8 cellular contexts compared by ENCODE assay signal in genomic region chr7:44431091-44431608, GRCh38. TPM values are rescaled to one million over a fixed set of nuclear protein-coding genes. Genes with fewer than 3 reads are reported as not detected.
DNase-seq lines count a peak whose midpoint lies in the region; ATAC-seq, FAIRE-seq and TF ChIP-seq lines count a peak whose summit lies in the region.

No MANE protein-coding gene starts in this region.

- no peaks in the 10 kb centered on the region for H3K27me3 ChIP-seq in neural progenitor cell

- 65 to 70% methylated on average over 2 of the region's 2 CpGs for WGBS in lower leg skin, 2 donors

- H3K4me3 Mint-ChIP-seq in brain (no peak overlapping the region), neural progenitor cell (no peak overlapping the region)

- peaks cover 15% of the 10 kb centered on the region for H3K36me3 Mint-ChIP-seq in brain
- H3K36me3 Mint-ChIP-seq in neural progenitor cell: peaks cover 7% of the 10 kb centered on the region

- ATAC-seq in GM19397 (IDR thresholded peaks at IDR 0.05; ENCODE audit: unreplicated experiment): peak; percentile 61

- H3K27ac Mint-ChIP-seq in brain: peak overlapping the region in 3 of 5 experiments; percentile 56 to 93 (median 69)
- H3K27ac Mint-ChIP-seq in neural progenitor cell: no peak overlapping the region

- no peak overlapping the region for H2AFZ ChIP-seq in neural progenitor cell (replicated peaks)

- DNase-seq in D341Med (ENCODE audit: low spot score): peak; percentile 43
- DNase-seq in LNCaP clone FGC (ENCODE audit: low read depth): no peak
- DNase-seq in neural progenitor cell (ENCODE audit: low spot score): peak; percentile 18
- DNase-seq in inferior parietal cortex (ENCODE audit: extremely low spot score): no peak
- DNase-seq in kidney: no peak
- DNase-seq in lower leg skin (ENCODE audit: low spot score in 2 of 2): no peak

- peaks cover 13% of the 10 kb centered on the region for H3K79me2 ChIP-seq in neural progenitor cell (ENCODE audit: low read depth)

- peak; percentile 53 for TF ChIP-seq CTCF in LNCaP clone FGC (IDR thresholded peaks at IDR 0.05; ENCODE audit: control insufficient read depth, extremely low read depth, insufficient read depth)
- TF ChIP-seq CTCF in brain (conservative IDR thresholded peaks at IDR 0.05): no peak
- peak; percentile 9 for TF ChIP-seq CTCF in neural progenitor cell (IDR thresholded peaks at IDR 0.05)
- no peak for TF ChIP-seq CTCF in kidney (IDR thresholded peaks at IDR 0.05; ENCODE audit: borderline replicate concordance, extremely low read depth, insufficient read depth)
- no peak for TF ChIP-seq CTCF in lower leg skin (IDR thresholded peaks at IDR 0.05)

- no peak for FAIRE-seq in kidney (lab: Jason Lieb, UNC)

- H3K4me2 ChIP-seq in neural progenitor cell: no peak overlapping the region

- H3K4me1 ChIP-seq in neural progenitor cell (no peaks in the 10 kb centered on the region), kidney (ENCODE audit: control insufficient read depth in 1 of 2, insufficient read depth in 1 of 2, low read depth in 1 of 2, low read length in 2 of 2) (no peaks in the 10 kb centered on the region)

- H3K9me3 ChIP-seq in neural progenitor cell (ENCODE audit: low read depth) (no peaks in the 10 kb centered on the region), kidney (ENCODE audit: control insufficient read depth in 1 of 2, low read length in 2 of 2) (no peaks in the 10 kb centered on the region)

- H3K9me3 Mint-ChIP-seq in brain (no peaks in the 10 kb centered on the region), neural progenitor cell (no peaks in the 10 kb centered on the region)

- intact Hi-C loops in kidney (cut with DNase I) (no loop called here), lower leg skin (cut with DNase I; ENCODE audit: low total_unique reads) (loop anchor here (10.0 kb wide), 1 partner anchor 56 kb away; no protein-coding TSS in a partner anchor)

- H3K9ac ChIP-seq in neural progenitor cell: no peak overlapping the region
- H3K9ac ChIP-seq in kidney (ENCODE audit: low read length in 2 of 2): no peak overlapping the region

- no peaks in the 10 kb centered on the region for H3F3A ChIP-seq in neural progenitor cell (ENCODE audit: low read depth)

- no peaks in the 10 kb centered on the region for H3K36me3 ChIP-seq in neural progenitor cell
- H3K36me3 ChIP-seq in kidney (ENCODE audit: control insufficient read depth in 1 of 2, insufficient read depth in 2 of 2, low read length in 2 of 2): peaks cover under 1 to 6% of the 10 kb centered on the region in 2 donors

- H3K4me3 ChIP-seq in LNCaP clone FGC (ENCODE audit: low read depth, low read length) (no peak overlapping the region), neural progenitor cell (no peak overlapping the region), kidney (ENCODE audit: low read length in 2 of 2) (no peak overlapping the region), lower leg skin (ENCODE audit: low read depth, poor library complexity, severe bottlenecking) (no peak overlapping the region)

- no peak overlapping the region for H3K27ac ChIP-seq in neural progenitor cell
- no peak overlapping the region for H3K27ac ChIP-seq in kidney (ENCODE audit: low read depth in 2 of 2, low read length in 2 of 2)

- TF ChIP-seq POLR2A in lower leg skin (IDR thresholded peaks at IDR 0.05): no peak

- peaks cover 19% of the 10 kb centered on the region for H3K4me1 Mint-ChIP-seq in brain
- H3K4me1 Mint-ChIP-seq in neural progenitor cell: peaks cover 3% of the 10 kb centered on the region

- H4K20me1 ChIP-seq in neural progenitor cell (ENCODE audit: low read depth): peaks cover 34% of the 10 kb centered on the region

- H3K27me3 Mint-ChIP-seq in brain (no peaks in the 10 kb centered on the region), neural progenitor cell (ENCODE audit: insufficient read depth, low read depth) (peaks cover 2% of the 10 kb centered on the region)

RNA-seq across cellular contexts. Expression of gene NUDCD3, which starts 59.3 kb away (rescaled TPM):
- polyA plus RNA-seq in brain (ENCODE audit: insufficient read depth, low read depth, low replicate concordance): 191 TPM
- total RNA-seq in neural progenitor cell (ENCODE audit: low replicate concordance): 35.4 and 42.4 TPM in 2 replicates
- 97.7 TPM for total RNA-seq in kidney
- polyA plus RNA-seq in kidney (ENCODE audit: insufficient read depth, low read depth, low replicate concordance): 37.9 TPM
- 10 to 100 TPM; 53.3 to 87.9 (median 73.2) TPM for total RNA-seq in lower leg skin

Comparison
In these comparisons a context has a peak if more than half of its experiments do, and no peak if none do; other contexts are left out.
1. DNase-seq: peak in D341Med (single experiment) and neural progenitor cell (single experiment); none in LNCaP clone FGC (single experiment), inferior parietal cortex (single experiment), kidney (single experiment) and lower leg skin (0 of 2).
2. CTCF ChIP-seq: peak in LNCaP clone FGC (single experiment) and neural progenitor cell (single experiment); none in brain (0 of 2), kidney (single experiment) and lower leg skin (0 of 3).